Comparison of ENCODE assay signal across 26 cellular contexts in genomic region chr4:124828382-124828781, GRCh38.
"Had no signal": no experiment of that assay in that cellular context is flagged by ENCODE, and none has a peak within 500 bp of the region (broad histone marks: within the 10 kb centered on the region; RNA-seq: fewer than 3 reads in every experiment).

No MANE protein-coding gene starts in this region.

- H3K4me3 ChIP-seq: colonic mucosa, coronary artery, dorsolateral prefrontal cortex, esophagus muscularis mucosa, esophagus squamous epithelium, gastrocnemius medialis, gastroesophageal sphincter, heart left ventricle, heart right ventricle, hepatocyte had no signal

- DNase-seq: colonic mucosa; cortex of kidney; dermis blood vessel endothelial cell; dorsolateral prefrontal cortex; effector CD4-positive, alpha-beta T cell; effector CD8-positive, alpha-beta T cell; effector memory CD4-positive, alpha-beta T cell; effector memory CD8-positive, alpha-beta T cell; endodermal cell; erythroblast; esophagus squamous epithelium; foreskin fibroblast; foreskin keratinocyte; foreskin melanocyte; gastrocnemius medialis; glutamatergic neuron; head of caudate nucleus; heart left ventricle; heart right ventricle had no signal

- H3K27me3 ChIP-seq: colonic mucosa, dorsolateral prefrontal cortex, esophagus muscularis mucosa, esophagus squamous epithelium, foreskin keratinocyte, gastrocnemius medialis, gastroesophageal sphincter, heart left ventricle, heart right ventricle, hepatocyte had no signal

- H3K4me2 ChIP-seq: hepatocyte had no signal

- H3K9me3 ChIP-seq: colonic mucosa, esophagus squamous epithelium, gastrocnemius medialis, gastroesophageal sphincter had no signal

- H3K79me2 ChIP-seq: hepatocyte had no signal

- H3K4me3 Mint-ChIP-seq: dendritic cell treated with granulocyte-macrophage colony-stimulating factor and Interleukin-4, amounts not matched to agents 40 ng/mL and 50 ng/mL, for 4 days; effector memory CD8-positive, alpha-beta T cell; endodermal cell had no signal

- ATAC-seq: effector memory CD8-positive, alpha-beta T cell; esophagus mucosa; foreskin keratinocyte; gastrocnemius medialis; gastroesophageal sphincter; heart left ventricle; heart right ventricle had no signal

- H3K36me3 ChIP-seq: colonic mucosa, esophagus muscularis mucosa, esophagus squamous epithelium, gastrocnemius medialis, gastroesophageal sphincter, heart left ventricle, heart right ventricle had no signal

- H2AFZ ChIP-seq: hepatocyte had no signal

- H3K27ac ChIP-seq: colonic mucosa, coronary artery, dorsolateral prefrontal cortex, epithelial cell of prostate, esophagus muscularis mucosa, esophagus squamous epithelium, foreskin keratinocyte, gastrocnemius medialis, gastroesophageal sphincter, heart left ventricle, heart right ventricle, hepatocyte had no signal

- H3K27me3 Mint-ChIP-seq: dendritic cell treated with granulocyte-macrophage colony-stimulating factor and Interleukin-4, amounts not matched to agents 40 ng/mL and 50 ng/mL, for 4 days; effector memory CD8-positive, alpha-beta T cell had no signal

- H3K27ac Mint-ChIP-seq: dendritic cell treated with granulocyte-macrophage colony-stimulating factor and Interleukin-4, amounts not matched to agents 40 ng/mL and 50 ng/mL, for 4 days; effector memory CD8-positive, alpha-beta T cell; endodermal cell had no signal

- H3K4me1 ChIP-seq: colonic mucosa, esophagus muscularis mucosa, esophagus squamous epithelium, foreskin keratinocyte, gastrocnemius medialis, gastroesophageal sphincter, heart left ventricle, heart right ventricle had no signal

- H3K4me1 Mint-ChIP-seq: endodermal cell had no signal
